8 cellular contexts compared by ENCODE assay signal in genomic region chr5:89930591-89931383, GRCh38.
DNase-seq lines count a peak whose midpoint lies in the region; ATAC-seq and TF ChIP-seq lines count a peak whose summit lies in the region.

No MANE protein-coding gene starts in this region.

- no peak for TF ChIP-seq CTCF in GM06990 (IDR thresholded peaks at IDR 0.05; ENCODE audit: insufficient read depth, low read length, poor library complexity, severe bottlenecking)
- TF ChIP-seq CTCF in HEK293 (tag by site-specific recombination; IDR thresholded peaks at IDR 0.05), result no peak
- TF ChIP-seq CTCF in gastroesophageal sphincter (IDR thresholded peaks at IDR 0.05), result no peak

- H3K4me3 ChIP-seq in GM06990 (replicated peaks; ENCODE audit: low read depth, low read length), result no peak overlapping the region
- no peak overlapping the region for H3K4me3 ChIP-seq in HEK293 (ENCODE audit: low read depth, low read length)
- no peak overlapping the region for H3K4me3 ChIP-seq in gastroesophageal sphincter

- no peaks in the 10 kb centered on the region; the same call in 1 of the 2 replicates for H3K4me1 ChIP-seq in HEK293 (ENCODE audit: control insufficient read depth, insufficient read depth, low read length)
- H3K4me1 ChIP-seq in gastroesophageal sphincter, result peaks cover 0 to 10% (median 3%) of the 10 kb centered on the region in 3 donors

- H3K36me3 ChIP-seq in GM06990 (ENCODE audit: control insufficient read depth, insufficient read depth, low read length), result no peaks in the 10 kb centered on the region
- no peaks in the 10 kb centered on the region for H3K36me3 ChIP-seq in HEK293 (ENCODE audit: control insufficient read depth in 2 of 2, insufficient read depth in 1 of 2, low read length in 2 of 2)
- no peaks in the 10 kb centered on the region for H3K36me3 ChIP-seq in gastroesophageal sphincter

- DNase-seq in GM06990 (ENCODE audit: extremely low read depth, insufficient read length) (peak; percentile 67), NAMALWA (ENCODE audit: low spot score) (peak; percentile 3), occipital lobe (lab: John Stamatoyannopoulos, UW) (no peak), NCI-H1105 (lab: John Stamatoyannopoulos, UW) (no peak)
- DNase-seq in stimulated activated naive CD4-positive, alpha-beta T cell treated with Interleukin-2 at 50 U/mL for 16 hours (lab: John Stamatoyannopoulos, UW), result no peak

- POLR2A ChIA-PET in HEK293 (lab: Yijun Ruan, JAX), result no interaction called here

- H3K27me3 ChIP-seq in GM06990 (replicated peaks; ENCODE audit: control insufficient read depth, insufficient read depth, low read length), result no peaks in the 10 kb centered on the region
- no peaks in the 10 kb centered on the region for H3K27me3 ChIP-seq in gastroesophageal sphincter

- CTCF ChIA-PET in HEK293 (lab: Yijun Ruan, JAX), result no interaction called here

- H3K9me3 ChIP-seq in HEK293 (ENCODE audit: control insufficient read depth, insufficient read depth, low read depth, low read length), result no peaks in the 10 kb centered on the region
- H3K9me3 ChIP-seq in gastroesophageal sphincter, result no peaks in the 10 kb centered on the region

- no peak for TF ChIP-seq EP300 in gastroesophageal sphincter (IDR thresholded peaks at IDR 0.05)

- WGBS in gastroesophageal sphincter (ENCODE audit: low coverage in 1 of 2), 2 donors, result 8 to 18% methylated on average over 5 of the region's 5 CpGs

- peak; percentile 66 for ATAC-seq in gastroesophageal sphincter
- no peak for ATAC-seq in activated CD4-positive, CD25-positive, alpha-beta regulatory T cell treated with anti-CD3 and anti-CD28 coated beads, Interleukin-2, amount 50 U/mL, for 24 hours

- TF ChIP-seq POLR2A in gastroesophageal sphincter (IDR thresholded peaks at IDR 0.05), result no peak

- H3K27ac ChIP-seq in HEK293 (ENCODE audit: extremely low read depth, low read depth, low read length) (no peak overlapping the region), gastroesophageal sphincter (peak overlapping the region in 2 of 4 donors; percentile 32 to 57)

TF ChIP-seq in HEK293, 187 proteins besides CTCF, POLR2A, EP300 and RAD21:
- TF ChIP-seq PRDM4 (tag by site-specific recombination; IDR thresholded peaks at IDR 0.05), result no peak
- no peak for TF ChIP-seq ZNF670 (tag by site-specific recombination; IDR thresholded peaks at IDR 0.05; ENCODE audit: low read depth)
- TF ChIP-seq ZNF449 (tag by site-specific recombination; IDR thresholded peaks at IDR 0.05), result no peak
- TF ChIP-seq YY1 (tag by site-specific recombination; IDR thresholded peaks at IDR 0.05), result no peak
- TF ChIP-seq, protein P1, sequence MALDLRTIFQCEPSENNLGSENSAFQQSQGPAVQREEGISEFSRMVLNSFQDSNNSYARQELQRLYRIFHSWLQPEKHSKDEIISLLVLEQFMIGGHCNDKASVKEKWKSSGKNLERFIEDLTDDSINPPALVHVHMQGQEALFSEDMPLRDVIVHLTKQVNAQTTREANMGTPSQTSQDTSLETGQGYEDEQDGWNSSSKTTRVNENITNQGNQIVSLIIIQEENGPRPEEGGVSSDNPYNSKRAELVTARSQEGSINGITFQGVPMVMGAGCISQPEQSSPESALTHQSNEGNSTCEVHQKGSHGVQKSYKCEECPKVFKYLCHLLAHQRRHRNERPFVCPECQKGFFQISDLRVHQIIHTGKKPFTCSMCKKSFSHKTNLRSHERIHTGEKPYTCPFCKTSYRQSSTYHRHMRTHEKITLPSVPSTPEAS (tag by site-specific recombination; IDR thresholded peaks at IDR 0.05), result no peak
- TF ChIP-seq ZNF366 (tag by site-specific recombination; conservative IDR thresholded peaks at IDR 0.05), result 0 out of 2 replicates have a peak, but pooled peaks have one; percentile 42
- TF ChIP-seq GFI1B (tag by site-specific recombination; IDR thresholded peaks at IDR 0.05), result no peak
TF ChIP-seq in HEK293: peak in this region for 1.

Comparison
In these comparisons a context has a peak if more than half of its experiments do, and no peak if none do; other contexts are left out.
1. DNase-seq: peak in GM06990 (single experiment) and NAMALWA (single experiment); none in stimulated activated naive CD4-positive, alpha-beta T cell treated with Interleukin-2 at 50 U/mL for 16 hours (single experiment), occipital lobe (single experiment) and NCI-H1105 (single experiment).